14 cellular contexts compared by ENCODE assay signal in the genomic region with DNA sequence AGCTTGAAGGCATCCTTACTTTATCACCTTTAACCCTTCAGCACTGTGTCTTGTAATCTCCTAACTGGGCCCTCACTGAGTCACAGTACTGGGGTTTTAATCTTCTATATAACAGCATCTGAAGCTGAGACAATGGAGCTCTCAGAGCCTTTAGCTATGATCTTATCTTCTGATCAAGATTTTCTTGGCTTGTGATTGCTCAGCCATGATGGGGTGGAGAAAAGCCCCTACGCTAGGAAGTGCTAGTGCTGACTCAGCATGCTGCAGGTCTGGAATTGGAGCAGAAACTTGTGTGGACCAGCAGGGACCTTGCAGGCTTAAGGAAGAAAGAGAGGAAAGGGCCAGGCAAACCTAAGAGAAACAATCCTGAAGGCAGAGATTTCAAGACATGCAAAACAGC.
DNase-seq lines count a peak whose midpoint lies in the region; ATAC-seq and TF ChIP-seq lines count a peak whose summit lies in the region.
"Had no signal": no experiment of that assay in that cellular context is flagged by ENCODE, and none has a peak within 500 bp of the region (broad histone marks: within the 10 kb centered on the region; RNA-seq: fewer than 3 reads in every experiment).

No MANE protein-coding gene starts in this region.

- H3K4me1 ChIP-seq in HUES6 (ENCODE audit: control insufficient read depth, insufficient read depth, low read length) (no peaks in the 10 kb centered on the region), ascending aorta (peaks cover 9 to 16% of the 10 kb centered on the region in 2 donors), upper lobe of right lung (peaks cover 19% of the 10 kb centered on the region)

- no peak for ATAC-seq in upper lobe of right lung
- ATAC-seq: left cardiac atrium had no signal

- H3K9ac ChIP-seq in HUES6 (ENCODE audit: low read length), result peak overlapping the region; percentile 17

- CTCF ChIA-PET in AG04450 (lab: Charles Lee), result interaction anchor here (4.3 kb wide), 1 partner anchor 21 kb away, joined by 15 read pairs; no protein-coding TSS in a partner anchor

- no peaks in the 10 kb centered on the region for H3K9me3 ChIP-seq in AG04450 (ENCODE audit: control insufficient read depth, insufficient read depth, low read length)
- H3K9me3 ChIP-seq in HUES6 (ENCODE audit: control insufficient read depth, insufficient read depth, low read depth, low read length), result no peaks in the 10 kb centered on the region
- no peaks in the 10 kb centered on the region for H3K9me3 ChIP-seq in ascending aorta
- no peaks in the 10 kb centered on the region for H3K9me3 ChIP-seq in upper lobe of right lung
- H3K9me3 ChIP-seq: BE2C had no signal

- H3K4me3 ChIP-seq in AG04450 (ENCODE audit: low read depth, low read length), result no peak overlapping the region
- no peak overlapping the region for H3K4me3 ChIP-seq in HUES6 (ENCODE audit: low read depth, low read length)
- no peak overlapping the region for H3K4me3 ChIP-seq in ascending aorta
- no peak overlapping the region for H3K4me3 ChIP-seq in upper lobe of right lung

- POLR2A ChIA-PET in AG04450 (lab: Yijun Ruan, JAX), result interaction anchor here (2.7 kb wide), 1 partner anchor 104 kb away, joined by 21 read pairs; the partner anchor contains the start of gene PICALM

- no peaks in the 10 kb centered on the region for H3K27me3 ChIP-seq in AG04450 (ENCODE audit: control insufficient read depth, insufficient read depth, low read length)
- H3K27me3 ChIP-seq in HUES6 (ENCODE audit: control insufficient read depth, insufficient read depth, low read length), result no peaks in the 10 kb centered on the region
- H3K27me3 ChIP-seq in ascending aorta, result no peaks in the 10 kb centered on the region
- H3K27me3 ChIP-seq in upper lobe of right lung, result no peaks in the 10 kb centered on the region
- H3K27me3 ChIP-seq: BE2C had no signal

- H3K27ac ChIP-seq in AG04450 (ENCODE audit: low read depth, low read length), result peak overlapping the region; percentile 25
- no peak overlapping the region for H3K27ac ChIP-seq in HUES6 (ENCODE audit: low read depth, low read length)
- peak overlapping the region; percentile 66 to 70 for H3K27ac ChIP-seq in ascending aorta
- H3K27ac ChIP-seq in upper lobe of right lung, result no peak overlapping the region

- TF ChIP-seq CTCF in AG04450 (IDR thresholded peaks at IDR 0.05; ENCODE audit: low read depth, low read length) (no peak), ascending aorta (IDR thresholded peaks at IDR 0.05) (no peak), upper lobe of right lung (IDR thresholded peaks at IDR 0.05) (no peak)

- intact Hi-C loops in ascending aorta (cut with DNase I) (loop anchor here (5.0 kb wide), 1 partner anchor 131 kb away; no protein-coding TSS in a partner anchor), upper lobe of right lung (cut with DNase I) (no loop called here)

- H3K36me3 ChIP-seq in HUES6 (ENCODE audit: control insufficient read depth, insufficient read depth, low read length), result no peaks in the 10 kb centered on the region
- no peaks in the 10 kb centered on the region for H3K36me3 ChIP-seq in ascending aorta
- H3K36me3 ChIP-seq in upper lobe of right lung, result no peaks in the 10 kb centered on the region
- H3K36me3 ChIP-seq: BE2C had no signal

- DNase-seq in AG04450 (ENCODE audit: low read depth, low spot score) (no peak), ascending aorta (ENCODE audit: low spot score in 2 of 2) (no peak), kidney tubule cell (ENCODE audit: low spot score) (peak; percentile 82), upper lobe of right lung (no peak), NK-92 (lab: John Stamatoyannopoulos, UW; ENCODE audit: unreplicated experiment) (no peak), NCI-H2196 treated with DMSO at 0.1 percent for 48 hours (lab: John Stamatoyannopoulos, UW; ENCODE audit: unreplicated experiment) (no peak)
- DNase-seq in NK-92 treated with Interleukin-12 subunit alpha and Interleukin-12 subunit beta, amount 100 ng/mL, for 24 hours (lab: John Stamatoyannopoulos, UW), result no peak
- DNase-seq: activated B cell treated with CpG ODN at 0.5 μM for 24 hours, BE2C, left cardiac atrium, MM.1S, nephron progenitor cell, SIG-M5 had no signal

Comparison
In these comparisons a context has a peak if more than half of its experiments do, and no peak if none do; other contexts are left out.
1. H3K27ac ChIP-seq: peak in AG04450 (single experiment) and ascending aorta (2 of 2); none in HUES6 (single experiment) and upper lobe of right lung (single experiment).